ENCODE assay signal across 12 cellular contexts in genomic region chr15:66863382-66864085, GRCh38.
DNase-seq lines count a peak whose midpoint lies in the region; ATAC-seq and TF ChIP-seq lines count a peak whose summit lies in the region.
"Had no signal": no experiment of that assay in that cellular context is flagged by ENCODE, and none has a peak within 500 bp of the region (broad histone marks: within the 10 kb centered on the region; RNA-seq: fewer than 3 reads in every experiment).

No MANE protein-coding gene starts in this region.

- WGBS in IMR-90 (ENCODE audit: extremely low coverage in 2 of 2, insufficient read length in 1 of 2), 2 experiments = no CpG with 5 or more reads among the region's 2 CpGs

- no peak overlapping the region for H3K56ac ChIP-seq in IMR-90 (ENCODE audit: extremely low read depth, insufficient read depth, low read length)

- no peak overlapping the region for H2BK5ac ChIP-seq in IMR-90 (ENCODE audit: low read depth, low read length, poor library complexity, severe bottlenecking)

- CTCF ChIA-PET in IMR-90 (lab: Yijun Ruan, JAX) = no interaction called here

- no peak overlapping the region for H4K8ac ChIP-seq in IMR-90 (ENCODE audit: low read depth in 2 of 2, low read length in 2 of 2)

- H3K36me3 ChIP-seq in IMR-90 (ENCODE audit: control insufficient read depth, insufficient read depth, low read length) = peaks cover 4% of the 10 kb centered on the region; the same call in 1 of the 2 replicates
- H3K36me3 ChIP-seq in osteoblast (ENCODE audit: insufficient read depth, low read length) = peaks cover 5% of the 10 kb centered on the region
- H3K36me3 ChIP-seq: cardiac muscle cell had no signal

- H4K91ac ChIP-seq in IMR-90 (ENCODE audit: insufficient read depth, low read depth, low read length) = peak overlapping the region; percentile 16; the same call in 1 of the 2 replicates

- H3K9me3 ChIP-seq in IMR-90 (ENCODE audit: control insufficient read depth, insufficient read depth, low read length) (no peaks in the 10 kb centered on the region), osteoblast (ENCODE audit: low read depth, low read length) (no peaks in the 10 kb centered on the region)

- no peak for TF ChIP-seq POLR2A in IMR-90 (IDR thresholded peaks at IDR 0.05; ENCODE audit: low read depth, low read length)

- dilution Hi-C loops in IMR-90 (cut with HindIII; ENCODE audit: low sequenced_read_pairs, unreplicated experiment) = no loop called here

- H3K14ac ChIP-seq in IMR-90 (replicated peaks; ENCODE audit: low read depth, low read length) = no peak overlapping the region

- intact Hi-C loops in IMR-90 (cut with micrococcal nuclease) (loop anchor here (2.0 kb wide), 1 partner anchor 39 kb away; no protein-coding TSS in a partner anchor), Right ventricle myocardium inferior (cut with DNase I) (no loop called here)

- H3K4me1 ChIP-seq in IMR-90 (ENCODE audit: control insufficient read depth, insufficient read depth, low read length) (peaks cover 7% of the 10 kb centered on the region), osteoblast (ENCODE audit: insufficient read depth, low read length) (peaks cover 34% of the 10 kb centered on the region)

- no peak for TF ChIP-seq RAD21 in IMR-90 (IDR thresholded peaks at IDR 0.05; ENCODE audit: low read length)

- H3K9me3 Mint-ChIP-seq in chondrocyte (ENCODE audit: low read depth) = no peaks in the 10 kb centered on the region
- H3K9me3 Mint-ChIP-seq: effector memory CD8-positive, alpha-beta T cell had no signal

- no TSS peak for BruUV-seq in IMR-90 (replicated peaks; lab: Mats Ljungman, UMichigan)

- H3K36me3 Mint-ChIP-seq in chondrocyte (ENCODE audit: low read depth) = peaks cover 2% of the 10 kb centered on the region

- no peak for ATAC-seq in IMR-90 (ENCODE audit: low read depth)
- no peak for ATAC-seq in HG03460 (IDR thresholded peaks at IDR 0.05; ENCODE audit: unreplicated experiment)
- ATAC-seq in Right ventricle myocardium inferior = no peak

- no peak overlapping the region for H3K23ac ChIP-seq in IMR-90 (ENCODE audit: low read depth, low read length)

- no peak overlapping the region for H2AFZ ChIP-seq in IMR-90 (replicated peaks; ENCODE audit: low read length, poor library complexity)
- no peak overlapping the region for H2AFZ ChIP-seq in osteoblast (ENCODE audit: low read length)

- H3K27me3 ChIP-seq in IMR-90 (ENCODE audit: control insufficient read depth, insufficient read depth, low read length) = no peaks in the 10 kb centered on the region
- no peaks in the 10 kb centered on the region for H3K27me3 ChIP-seq in osteoblast (ENCODE audit: insufficient read depth, low read length)
- H3K27me3 ChIP-seq: cardiac muscle cell had no signal

- no peak overlapping the region for H3K4ac ChIP-seq in IMR-90 (ENCODE audit: low read depth, low read length)

- H3K9ac ChIP-seq in IMR-90 (ENCODE audit: low read depth, low read length) = no peak overlapping the region

- peaks cover 4 to 29% of the 10 kb centered on the region in 2 experiments; a peak in 3 of 4 replicates for H3K79me1 ChIP-seq in IMR-90 (ENCODE audit: low read depth in 1 of 2, low read length in 2 of 2)

- H3K4me1 Mint-ChIP-seq in chondrocyte (ENCODE audit: low read depth) = peaks cover 16% of the 10 kb centered on the region

- H3K27me3 Mint-ChIP-seq in chondrocyte (ENCODE audit: low read depth) = no peaks in the 10 kb centered on the region

- peak overlapping the region; percentile 65 for H3K27ac Mint-ChIP-seq in chondrocyte (ENCODE audit: unreplicated experiment)
- H3K27ac Mint-ChIP-seq: effector memory CD8-positive, alpha-beta T cell had no signal

- H3K27ac ChIP-seq in IMR-90 (ENCODE audit: insufficient read depth, low read length) (no peak overlapping the region), osteoblast (ENCODE audit: low read depth, low read length) (peak overlapping the region; percentile 73)
- H3K27ac ChIP-seq: cardiac muscle cell had no signal

- H4K5ac ChIP-seq in IMR-90 (ENCODE audit: low read depth, low read length) = no peak overlapping the region

- H2BK20ac ChIP-seq in IMR-90 (ENCODE audit: low read depth, low read length) = no peak overlapping the region; the same call in 1 of the 2 replicates

- peaks cover 5% of the 10 kb centered on the region; the same call in 1 of the 2 replicates for H3K9me1 ChIP-seq in IMR-90 (ENCODE audit: insufficient read depth, low read length)

- H4K20me1 ChIP-seq in IMR-90 (ENCODE audit: insufficient read depth, low read length) (peaks cover 9% of the 10 kb centered on the region; the same call in 1 of the 2 replicates), osteoblast (ENCODE audit: insufficient read depth, low read length) (no peaks in the 10 kb centered on the region)

- H3K4me2 ChIP-seq in IMR-90 (ENCODE audit: low read depth, low read length) = no peak overlapping the region
- peak overlapping the region; percentile 34 for H3K4me2 ChIP-seq in osteoblast (ENCODE audit: insufficient read depth, low read length)

- H3K4me3 ChIP-seq in IMR-90 (ENCODE audit: insufficient read depth, low read depth, low read length) (no peak overlapping the region), osteoblast (ENCODE audit: insufficient read depth, low read length) (no peak overlapping the region)
- H3K4me3 ChIP-seq: cardiac muscle cell had no signal

- no peak overlapping the region for H2BK15ac ChIP-seq in IMR-90 (ENCODE audit: low read depth, low read length)

- TF ChIP-seq CTCF in IMR-90 (conservative IDR thresholded peaks at IDR 0.05; ENCODE audit: low read depth, low read length) = no peak
- no peak for TF ChIP-seq CTCF in chondrocyte (IDR thresholded peaks at IDR 0.05)
- no peak for TF ChIP-seq CTCF in osteoblast (IDR thresholded peaks at IDR 0.05; ENCODE audit: extremely low read depth, low read depth, low read length)

- no peak overlapping the region for H3K4me3 Mint-ChIP-seq in chondrocyte (ENCODE audit: unreplicated experiment)
- H3K4me3 Mint-ChIP-seq: effector memory CD8-positive, alpha-beta T cell had no signal

- H2BK120ac ChIP-seq in IMR-90 (ENCODE audit: low read depth, low read length) = no peak overlapping the region; the same call in 1 of the 2 replicates

- peak overlapping the region; percentile 27; the same call in 1 of the 2 replicates for H2AK5ac ChIP-seq in IMR-90 (ENCODE audit: low read depth, low read length)

- DNase-seq in D341Med (ENCODE audit: low spot score) (peak; percentile 9), IMR-90 (no peak), chondrocyte (ENCODE audit: low spot score) (peak; percentile 48), osteoblast (ENCODE audit: insufficient read length, low spot score, missing footprints) (no peak), NCI-H146 (lab: John Stamatoyannopoulos, UW) (no peak), kidney tubule cell (ENCODE audit: low spot score) (no peak), Right ventricle myocardium inferior (ENCODE audit: missing footprints) (no peak)
- DNase-seq: NCI-H2029 treated with DMSO at 0.1 percent for 48 hours, NCI-H510A had no signal

- in situ Hi-C loops in IMR-90 (cut with MboI; ENCODE audit: low sequenced_read_pairs) = loop anchor here (25.0 kb wide), 1 partner anchor 501 kb away; the partner anchor contains the start of gene TIPIN

- H2AK9ac ChIP-seq in IMR-90 (replicated peaks; ENCODE audit: low read depth, low read length, poor library complexity) = no peak overlapping the region

- POLR2A ChIA-PET in IMR-90 (lab: Charles Lee; ENCODE audit: unreplicated experiment) = no interaction called here

- H3K18ac ChIP-seq in IMR-90 (ENCODE audit: low read depth, low read length) = no peak overlapping the region

- peaks cover 26% of the 10 kb centered on the region for H3K79me2 ChIP-seq in osteoblast (ENCODE audit: insufficient read depth, low read length)

TF ChIP-seq in IMR-90, 13 proteins besides CTCF, POLR2A, EP300 and RAD21:
- TF ChIP-seq RFX5 (IDR thresholded peaks at IDR 0.05; ENCODE audit: low read depth, low read length) = no peak
- TF ChIP-seq MXI1 (IDR thresholded peaks at IDR 0.05; ENCODE audit: borderline replicate concordance, low read depth, low read length) = no peak
- no peak for TF ChIP-seq RCOR1 (IDR thresholded peaks at IDR 0.05; ENCODE audit: insufficient replicate concordance, low read length)

Comparison
In these comparisons a context has a peak if more than half of its experiments do, and no peak if none do; other contexts are left out.
1. DNase-seq: peak in D341Med (single experiment) and chondrocyte (single experiment); none in IMR-90 (single experiment), osteoblast (single experiment), NCI-H146 (single experiment), kidney tubule cell (single experiment) and Right ventricle myocardium inferior (single experiment).